In genomic region chrX:52577464-52578173, GRCh38 we compare ENCODE assay signal across 14 cellular contexts.
"Had no signal": no experiment of that assay in that cellular context is flagged by ENCODE, and none has a peak within 500 bp of the region (broad histone marks: within the 10 kb centered on the region; RNA-seq: fewer than 3 reads in every experiment).

No MANE protein-coding gene starts in this region.

- DNase-seq: activated CD4-positive, alpha-beta memory T cell treated with anti-CD3 and anti-CD28 coated beads, Interleukin-2, amount 10 ng/mL, durations not matched to agents 7 days and 5 days; activated CD4-positive, alpha-beta T cell treated with anti-CD3 and anti-CD28 coated beads for 36 hours; activated gamma-delta T cell treated with Interleukin-2 at 50 U/mL for 16 hours; activated naive CD8-positive, alpha-beta T cell treated with anti-CD3 and anti-CD28 coated beads, Interleukin-2, amount 10 ng/mL, durations not matched to agents 7 days and 5 days; activated T-cell treated with anti-CD3 and anti-CD28 coated beads, Interleukin-2, amount 50 U/mL, for 48 hours; anterior cingulate cortex; dorsolateral prefrontal cortex; foreskin melanocyte; heart left ventricle; naive thymus-derived CD4-positive, alpha-beta T cell had no signal

- H3K4me1 ChIP-seq: heart left ventricle had no signal

- H3K27ac ChIP-seq: dorsolateral prefrontal cortex, heart left ventricle, neutrophil had no signal

- H3K4me3 ChIP-seq: dorsolateral prefrontal cortex, heart left ventricle had no signal

- H3K27me3 ChIP-seq: neutrophil had no signal

- H3K9me3 ChIP-seq: heart left ventricle, neutrophil had no signal

- H3K36me3 ChIP-seq: heart left ventricle, neutrophil had no signal

- FAIRE-seq: endometrium, islet of Langerhans had no signal

- ATAC-seq: activated CD4-positive, alpha-beta T cell treated with anti-CD3 and anti-CD28 coated beads for 36 hours; heart left ventricle; naive thymus-derived CD4-positive, alpha-beta T cell; stimulated activated effector memory CD8-positive, alpha-beta T cell treated with anti-CD3 and anti-CD28 coated beads, Interleukin-12 subunit alpha, Interleukin-12 subunit beta, amount 100 ng/mL, for 72 hours had no signal
